ENCODE assay signal across 19 cellular contexts in the genomic region with DNA sequence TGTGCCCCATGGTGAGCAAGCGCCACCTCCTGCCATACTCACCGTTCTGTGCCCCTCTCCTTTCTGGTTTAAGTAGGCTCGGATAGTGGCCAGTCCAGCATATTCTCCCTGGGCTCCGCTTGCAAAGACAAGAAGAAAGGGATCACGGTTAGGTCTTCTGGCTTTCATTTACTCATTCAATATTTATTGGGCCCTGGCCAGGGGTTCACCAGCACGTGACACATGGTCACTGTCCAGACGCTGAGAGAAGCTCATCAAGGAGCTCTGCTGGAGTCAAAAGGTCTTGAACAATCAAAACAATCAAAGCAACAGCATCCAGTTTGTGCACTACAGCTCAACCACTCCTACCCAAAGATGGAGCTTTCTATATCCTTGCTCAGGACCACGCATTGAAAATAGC.
DNase-seq lines count a peak whose midpoint lies in the region; ATAC-seq and TF ChIP-seq lines count a peak whose summit lies in the region.
"Had no signal": no experiment of that assay in that cellular context is flagged by ENCODE, and none has a peak within 500 bp of the region (broad histone marks: within the 10 kb centered on the region; RNA-seq: fewer than 3 reads in every experiment).

No MANE protein-coding gene starts in this region.

- H3K36me3 Mint-ChIP-seq in chondrocyte (ENCODE audit: low read depth) = no peaks in the 10 kb centered on the region
- no peaks in the 10 kb centered on the region for H3K36me3 Mint-ChIP-seq in activated CD4-positive, alpha-beta memory T cell treated with anti-CD3 and anti-CD28 coated beads for 36 hours
- H3K36me3 Mint-ChIP-seq: natural killer cell had no signal

- H3K23ac ChIP-seq in mesenchymal stem cell (ENCODE audit: low read length in 2 of 2) = no peak overlapping the region

- H2AFZ ChIP-seq in mesenchymal stem cell (ENCODE audit: low read depth, low read length) = no peak overlapping the region

- no peak overlapping the region for H2AK5ac ChIP-seq in mesenchymal stem cell (ENCODE audit: low read length, severe bottlenecking)

- H4K91ac ChIP-seq in mesenchymal stem cell (ENCODE audit: low read length) = no peak overlapping the region

- no peak overlapping the region for H3K4ac ChIP-seq in mesenchymal stem cell (ENCODE audit: low read depth in 1 of 2, low read length in 2 of 2)

- WGBS in heart right ventricle, 2 donors = 60 to 68% methylated on average over 8 of the region's 8 CpGs
- WGBS in mesenchymal stem cell = 68% methylated on average over 8 of the region's 8 CpGs

- peaks cover 72% of the 10 kb centered on the region for H3K4me1 Mint-ChIP-seq in chondrocyte (ENCODE audit: low read depth)
- peaks cover 24% of the 10 kb centered on the region for H3K4me1 Mint-ChIP-seq in activated CD4-positive, alpha-beta memory T cell treated with anti-CD3 and anti-CD28 coated beads for 36 hours (ENCODE audit: low read depth)
- H3K4me1 Mint-ChIP-seq: natural killer cell had no signal

- no peak overlapping the region for H2BK12ac ChIP-seq in mesenchymal stem cell (ENCODE audit: low read length in 2 of 2)

- H3K9me3 ChIP-seq in heart right ventricle (no peaks in the 10 kb centered on the region), mesenchymal stem cell (ENCODE audit: control insufficient read depth, low read length) (no peaks in the 10 kb centered on the region), Peyer's patch (no peaks in the 10 kb centered on the region)

- DNase-seq in Right ventricle myocardium inferior (ENCODE audit: missing footprints) (no peak), heart right ventricle (no peak), chondrocyte (ENCODE audit: low spot score) (no peak), mesenchymal stem cell (no peak), Peyer's patch (no peak), LoVo (ENCODE audit: low spot score) (no peak)
- DNase-seq in activated CD4-positive, alpha-beta memory T cell treated with anti-CD3 and anti-CD28 coated beads for 36 hours = no peak
- DNase-seq: kidney glomerular epithelial cell; mesendoderm; natural killer cell; NCI-H1694 treated with DMSO at 0.1 percent for 48 hours; NCI-H226; posterior cingulate gyrus; RPMI8226; stimulated activated CD4-positive, alpha-beta T cell treated with anti-CD3 and anti-CD28 coated beads, Interleukin-2, amount 100 ng/mL, for 48 hours; SW 1271 had no signal

- no peaks in the 10 kb centered on the region for H3K9me3 Mint-ChIP-seq in chondrocyte (ENCODE audit: low read depth)
- no peaks in the 10 kb centered on the region for H3K9me3 Mint-ChIP-seq in activated CD4-positive, alpha-beta memory T cell treated with anti-CD3 and anti-CD28 coated beads for 36 hours
- H3K9me3 Mint-ChIP-seq: natural killer cell had no signal

- H3K4me2 ChIP-seq in mesenchymal stem cell (ENCODE audit: low read length, poor library complexity, severe bottlenecking) = no peak overlapping the region

- H3K4me1 ChIP-seq in heart right ventricle (peaks cover 0 to 54% (median 4%) of the 10 kb centered on the region in 9 donors), mesenchymal stem cell (ENCODE audit: control insufficient read depth, insufficient read depth, low read depth, low read length) (peaks cover 7% of the 10 kb centered on the region), Peyer's patch (no peaks in the 10 kb centered on the region)

- TF ChIP-seq POLR2A in Peyer's patch (IDR thresholded peaks at IDR 0.05) = no peak

- H3K27ac Mint-ChIP-seq in chondrocyte (ENCODE audit: unreplicated experiment) = peak overlapping the region; percentile 98
- no peak overlapping the region for H3K27ac Mint-ChIP-seq in activated CD4-positive, alpha-beta memory T cell treated with anti-CD3 and anti-CD28 coated beads for 36 hours
- H3K27ac Mint-ChIP-seq: natural killer cell had no signal

- H3K4me3 ChIP-seq in heart right ventricle = no peak overlapping the region
- H3K4me3 ChIP-seq in mesenchymal stem cell (ENCODE audit: insufficient read depth in 1 of 2, low read depth in 1 of 2, low read length in 2 of 2) = no peak overlapping the region
- no peak overlapping the region for H3K4me3 ChIP-seq in Peyer's patch
- H3K4me3 ChIP-seq: skin epidermis had no signal

- no peaks in the 10 kb centered on the region for H3K27me3 Mint-ChIP-seq in chondrocyte (ENCODE audit: low read depth)
- H3K27me3 Mint-ChIP-seq in activated CD4-positive, alpha-beta memory T cell treated with anti-CD3 and anti-CD28 coated beads for 36 hours = no peaks in the 10 kb centered on the region

- H3K27ac ChIP-seq in heart right ventricle = peak overlapping the region in 3 of 10 donors; percentile 3 to 85 (median 22)
- H3K27ac ChIP-seq in mesenchymal stem cell (ENCODE audit: low read length, poor library complexity, severe bottlenecking) = no peak overlapping the region
- H3K27ac ChIP-seq in Peyer's patch = no peak overlapping the region
- H3K27ac ChIP-seq: C4-2B had no signal

- no peak overlapping the region for H4K8ac ChIP-seq in mesenchymal stem cell (ENCODE audit: low read length)

- H3K27me3 ChIP-seq in heart right ventricle (peaks cover 0 to 11% (median under 1%) of the 10 kb centered on the region in 7 donors), mesenchymal stem cell (ENCODE audit: control insufficient read depth in 1 of 2, insufficient read depth in 1 of 2, low read length in 2 of 2) (no peaks in the 10 kb centered on the region), Peyer's patch (no peaks in the 10 kb centered on the region)

- H3K14ac ChIP-seq in mesenchymal stem cell (ENCODE audit: low read length in 2 of 2) = no peak overlapping the region

- H3K36me3 ChIP-seq in heart right ventricle = no peaks in the 10 kb centered on the region
- no peaks in the 10 kb centered on the region for H3K36me3 ChIP-seq in mesenchymal stem cell (ENCODE audit: control insufficient read depth in 1 of 2, insufficient read depth in 2 of 2, low read depth in 1 of 2, low read length in 2 of 2)
- no peaks in the 10 kb centered on the region for H3K36me3 ChIP-seq in Peyer's patch

- peak overlapping the region in 1 of 2 experiments; percentile 61 for H3K18ac ChIP-seq in mesenchymal stem cell (ENCODE audit: low read depth in 1 of 2, low read length in 2 of 2)

- H2BK120ac ChIP-seq in mesenchymal stem cell (ENCODE audit: low read depth, low read length) = no peak overlapping the region

- no peaks in the 10 kb centered on the region for H3K79me1 ChIP-seq in mesenchymal stem cell (replicated peaks; ENCODE audit: low read length, poor library complexity, severe bottlenecking)

- TF ChIP-seq CTCF in heart right ventricle (IDR thresholded peaks at IDR 0.05) (no peak), chondrocyte (IDR thresholded peaks at IDR 0.05) (no peak), Peyer's patch (IDR thresholded peaks at IDR 0.05) (no peak)

- no peak overlapping the region for H2BK5ac ChIP-seq in mesenchymal stem cell (ENCODE audit: low read depth, low read length, poor library complexity, severe bottlenecking)

- POLR2A ChIA-PET in activated CD4-positive, alpha-beta memory T cell treated with anti-CD3 and anti-CD28 coated beads for 36 hours (lab: Charles Lee) = interaction anchor here (1.6 kb wide), 1 partner anchor 192 kb away, joined by 3 read pairs; no protein-coding TSS in a partner anchor

- H3K9ac ChIP-seq in mesenchymal stem cell (ENCODE audit: low read length) = peak overlapping the region; percentile 60

- intact Hi-C loops in Right ventricle myocardium inferior (cut with DNase I) (no loop called here), heart right ventricle (cut with DNase I) (loop anchor here in 4 of 10 donors (5.0 kb wide), 2 partner anchors 208 to 213 kb away; no protein-coding TSS in a partner anchor)
- intact Hi-C loops in activated CD4-positive, alpha-beta memory T cell treated with anti-CD3 and anti-CD28 coated beads for 36 hours (cut with micrococcal nuclease) = loop anchor here (5.0 kb wide), 2 partner anchors 678 to 713 kb away; no protein-coding TSS in a partner anchor

- ATAC-seq in Right ventricle myocardium inferior = peak; percentile 10
- ATAC-seq in heart right ventricle = no peak
- no peak for ATAC-seq in GM18867 (IDR thresholded peaks at IDR 0.05; ENCODE audit: unreplicated experiment)
- ATAC-seq: natural killer cell had no signal

- H2BK15ac ChIP-seq in mesenchymal stem cell (ENCODE audit: low read depth, poor library complexity, severe bottlenecking) = no peak overlapping the region

- CTCF ChIA-PET in activated CD4-positive, alpha-beta memory T cell treated with anti-CD3 and anti-CD28 coated beads for 36 hours (lab: Charles Lee) = interaction anchor here (5.0 kb wide), 1 partner anchor 210 kb away, joined by 136 read pairs; no protein-coding TSS in a partner anchor

- H3K4me3 Mint-ChIP-seq in chondrocyte (ENCODE audit: unreplicated experiment) = no peak overlapping the region
- no peak overlapping the region for H3K4me3 Mint-ChIP-seq in activated CD4-positive, alpha-beta memory T cell treated with anti-CD3 and anti-CD28 coated beads for 36 hours
- H3K4me3 Mint-ChIP-seq: natural killer cell had no signal
